Comparison of ENCODE assay signal across 8 cellular contexts in the genomic region with DNA sequence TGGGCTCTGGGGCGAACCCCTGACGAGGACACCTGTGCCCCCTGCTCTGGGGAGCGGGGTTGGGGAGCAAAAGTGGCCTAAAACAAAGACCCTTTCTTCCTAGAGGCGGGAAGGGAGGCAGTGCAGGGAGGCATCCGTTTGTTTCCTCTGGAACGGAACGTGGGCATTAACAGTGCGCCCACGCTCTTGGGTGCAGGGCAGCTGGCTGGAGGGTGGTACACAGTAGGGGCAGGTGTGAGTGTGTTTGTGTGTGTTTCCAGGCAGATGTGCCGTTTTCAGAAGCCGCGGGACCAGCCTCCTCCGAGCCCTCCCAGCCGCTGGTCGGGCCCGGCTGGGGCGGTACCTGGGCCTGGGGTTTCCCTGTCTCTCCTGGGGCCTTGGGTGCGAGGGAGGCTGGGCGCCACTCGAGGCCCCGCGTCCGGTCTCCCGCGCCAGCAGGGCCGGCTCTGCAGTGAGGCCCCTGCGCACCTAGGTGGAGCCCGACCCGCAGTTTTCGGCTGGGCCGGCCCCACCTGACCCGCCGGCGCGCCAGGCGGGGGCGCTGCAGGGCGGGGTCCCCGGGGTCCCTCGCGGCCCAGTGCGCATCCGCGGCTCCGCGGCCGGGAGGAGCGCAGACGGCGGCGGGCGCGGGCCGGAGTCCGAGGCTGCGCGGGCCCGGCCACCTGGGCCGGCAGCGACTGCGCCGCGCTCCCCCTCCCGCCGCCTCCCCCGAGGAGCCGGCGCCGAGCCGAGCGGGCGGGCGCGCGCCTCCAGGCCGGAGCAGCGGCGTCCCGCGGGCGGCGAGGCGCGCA.
A peak's percentile ranks its signal among the peaks of the same experiment; 100 is the strongest.
DNase-seq lines count a peak whose midpoint lies in the region; ATAC-seq and TF ChIP-seq lines count a peak whose summit lies in the region.

No MANE protein-coding gene starts in this region.

- H3K4me3 ChIP-seq in choroid plexus epithelial cell (ENCODE audit: low read depth, low read length): no peak overlapping the region

- no peak for TF ChIP-seq CTCF in choroid plexus epithelial cell (conservative IDR thresholded peaks at IDR 0.05; ENCODE audit: low read depth, low read length)

- DNase-seq in GM04504 (ENCODE audit: low read depth) (peak; percentile 28), NCI-H2107 treated with DMSO at 0.1 percent for 48 hours (lab: John Stamatoyannopoulos, UW; ENCODE audit: unreplicated experiment) (peak; percentile 16), choroid plexus epithelial cell (ENCODE audit: low read depth) (peak; percentile 5), mucosa of gallbladder (ENCODE audit: low spot score) (peak; percentile 21), DMS53 (lab: John Stamatoyannopoulos, UW) (no peak), Kasumi-1 (lab: John Stamatoyannopoulos, UW) (no peak), LoVo (ENCODE audit: low spot score) (no peak)

- ATAC-seq in GM21737 (IDR thresholded peaks at IDR 0.05; ENCODE audit: unreplicated experiment): no peak

Comparison
In these comparisons a context has a peak if more than half of its experiments do, and no peak if none do; other contexts are left out.
1. DNase-seq: peak in GM04504 (single experiment), NCI-H2107 treated with DMSO at 0.1 percent for 48 hours (single experiment), choroid plexus epithelial cell (single experiment) and mucosa of gallbladder (single experiment); none in DMS53 (single experiment), Kasumi-1 (0 of 2) and LoVo (single experiment).